ENCODE assay signal across 36 cellular contexts in the genomic region with DNA sequence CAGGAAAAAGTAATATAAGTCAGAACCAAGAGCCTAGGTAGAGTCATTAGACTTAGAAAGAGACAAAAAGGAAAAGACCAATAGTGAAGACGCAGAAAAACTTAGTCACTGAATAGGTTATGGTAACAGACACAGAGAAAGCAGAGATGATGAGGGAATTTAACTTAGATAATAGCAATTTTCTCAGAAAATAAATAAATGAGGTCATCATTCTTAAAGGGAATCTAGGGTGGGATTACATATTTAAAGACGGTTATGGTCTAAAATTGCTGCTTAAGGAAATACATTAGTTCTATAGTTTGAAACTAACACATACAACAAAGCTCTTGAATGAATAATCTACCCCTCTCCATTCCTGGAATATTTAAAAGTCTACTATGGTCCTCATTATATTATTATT.
"Had no signal": no experiment of that assay in that cellular context is flagged by ENCODE, and none has a peak within 500 bp of the region (broad histone marks: within the 10 kb centered on the region; RNA-seq: fewer than 3 reads in every experiment).

No MANE protein-coding gene starts in this region.

- H3K4me3 Mint-ChIP-seq: activated B cell treated with CpG ODN at 0.5 μM for 24 hours; activated CD4-positive, alpha-beta memory T cell treated with anti-CD3 and anti-CD28 coated beads for 36 hours; activated CD4-positive, alpha-beta T cell treated with anti-CD3 and anti-CD28 coated beads, Interleukin-2, amount 10 ng/mL, durations not matched to agents 24 days and 14 days; activated CD8-positive, alpha-beta T cell treated with anti-CD3 and anti-CD28 coated beads for 36 hours; activated naive CD4-positive, alpha-beta T cell treated with anti-CD3 and anti-CD28 coated beads for 36 hours; activated T-cell treated with anti-CD3 and anti-CD28 coated beads, Interleukin-2, amount 50 U/mL, for 4 hours; activated T-cell treated with anti-CD3 and anti-CD28 coated beads, Interleukin-2, amount 50 U/mL, for 72 hours; activated T-helper 1 cell treated with anti-CD3 and anti-CD28 coated beads, Interleukin-12 subunit alpha, Interleukin-12 subunit beta, Interleukin-2, Interleukin-4 antibody, amounts not matched to agents 30 ng/mL and 10 ng/mL and 1 ng/mL, durations not matched to agents 14 hours and 24 hours and 36 hours; activated T-helper 17 cell treated with anti-CD3 and anti-CD28 coated beads, Interleukin-2, amount 50 U/mL, for 72 hours; brain; central memory CD8-positive, alpha-beta T cell; T-helper 1 cell treated with Interleukin-12 subunit alpha and Interleukin-12 subunit beta and Interleukin-4 antibody, amounts not matched to agents 30 μg/mL and 1 μg/mL, for 36 hours; T-helper 2 cell treated with Interferon-gamma antibody and Interleukin-4, amounts not matched to agents 5 μg/mL and 100 μg/mL, for 36 hours had no signal

- DNase-seq: activated B cell treated with CpG ODN at 0.5 μM for 24 hours; activated CD4-positive, alpha-beta memory T cell treated with anti-CD3 and anti-CD28 coated beads for 36 hours; activated CD4-positive, alpha-beta T cell treated with anti-CD3 and anti-CD28 coated beads for 4 hours; activated CD4-positive, alpha-beta T cell treated with anti-CD3 and anti-CD28 coated beads, Interleukin-2, amount 10 ng/mL, durations not matched to agents 24 days and 14 days; activated CD4-positive, alpha-beta T cell treated with anti-CD3 and anti-CD28 coated beads, Interleukin-2, amount 50 U/mL, for 1 hour; activated CD4-positive, alpha-beta T cell treated with anti-CD3 and anti-CD28 coated beads, Interleukin-2, amount 50 U/mL, for 4 hours; activated CD4-positive, CD25-positive, alpha-beta regulatory T cell treated with anti-CD3 and anti-CD28 coated beads, Interleukin-2, amount 50 U/mL, for 72 hours; activated CD8-positive, alpha-beta memory T cell treated with anti-CD3 and anti-CD28 coated beads, Interleukin-2, amount 50 U/mL, for 4 hours; activated CD8-positive, alpha-beta T cell treated with anti-CD3 and anti-CD28 coated beads for 36 hours; activated effector memory CD4-positive, alpha-beta T cell treated with anti-CD3 and anti-CD28 coated beads, Interleukin-2, amount 50 U/mL, for 16 hours; activated gamma-delta T cell treated with Interleukin-2 at 50 U/mL for 16 hours; activated naive CD4-positive, alpha-beta T cell; activated naive CD4-positive, alpha-beta T cell treated with anti-CD3 and anti-CD28 coated beads for 36 hours; activated naive CD4-positive, alpha-beta T cell treated with anti-CD3 and anti-CD28 coated beads, Interleukin-2, amount 50 U/mL, for 16 hours; activated T-cell treated with anti-CD3 and anti-CD28 coated beads for 4 hours; activated T-cell treated with anti-CD3 and anti-CD28 coated beads, Interleukin-2, amount 50 U/mL, for 1 hour; activated T-cell treated with anti-CD3 and anti-CD28 coated beads, Interleukin-2, amount 50 U/mL, for 4 hours; activated T-cell treated with anti-CD3 and anti-CD28 coated beads, Interleukin-2, amount 50 U/mL, for 72 hours; adrenal gland; amniotic stem cell; caudate nucleus; cerebellar nuclear complex; T-helper 1 cell; T-helper 2 cell; T-helper 9 cell had no signal

- H3K9me3 Mint-ChIP-seq: activated B cell treated with CpG ODN at 0.5 μM for 24 hours; activated CD4-positive, alpha-beta memory T cell treated with anti-CD3 and anti-CD28 coated beads for 36 hours; activated CD4-positive, alpha-beta T cell treated with anti-CD3 and anti-CD28 coated beads, Interleukin-2, amount 10 ng/mL, durations not matched to agents 24 days and 14 days; activated T-cell treated with anti-CD3 and anti-CD28 coated beads, Interleukin-2, amount 50 U/mL, for 72 hours; activated T-helper 1 cell treated with anti-CD3 and anti-CD28 coated beads, Interleukin-12 subunit alpha, Interleukin-12 subunit beta, Interleukin-2, Interleukin-4 antibody, amounts not matched to agents 30 ng/mL and 10 ng/mL and 1 ng/mL, durations not matched to agents 14 hours and 24 hours and 36 hours; activated T-helper 17 cell treated with anti-CD3 and anti-CD28 coated beads, Interleukin-2, amount 50 U/mL, for 72 hours; central memory CD8-positive, alpha-beta T cell had no signal

- H3K27ac ChIP-seq: adrenal gland, ascending aorta, cardiac muscle cell, VCaP had no signal

- H3K27me3 Mint-ChIP-seq: activated B cell treated with CpG ODN at 0.5 μM for 24 hours; activated CD4-positive, alpha-beta memory T cell treated with anti-CD3 and anti-CD28 coated beads for 36 hours; activated CD4-positive, alpha-beta T cell treated with anti-CD3 and anti-CD28 coated beads, Interleukin-2, amount 10 ng/mL, durations not matched to agents 24 days and 14 days; activated CD8-positive, alpha-beta T cell treated with anti-CD3 and anti-CD28 coated beads for 36 hours; activated T-helper 17 cell treated with anti-CD3 and anti-CD28 coated beads, Interleukin-2, amount 50 U/mL, for 72 hours; brain; central memory CD8-positive, alpha-beta T cell had no signal

- H3K4me1 ChIP-seq: adrenal gland, ascending aorta had no signal

- H3K9me3 ChIP-seq: adrenal gland, ascending aorta had no signal

- H3K4me3 ChIP-seq: adrenal gland, ascending aorta, cardiac muscle cell had no signal

- ATAC-seq: activated CD8-positive, alpha-beta T cell treated with anti-CD3 and anti-CD28 coated beads for 36 hours; activated T-cell treated with anti-CD3 and anti-CD28 coated beads, Interleukin-2, amount 50 U/mL, for 4 hours; activated T-cell treated with anti-CD3 and anti-CD28 coated beads, Interleukin-2, amount 50 U/mL, for 72 hours; activated T-helper 17 cell treated with anti-CD3 and anti-CD28 coated beads, Interleukin-2, amount 50 U/mL, for 72 hours had no signal

- H3K27ac Mint-ChIP-seq: activated B cell treated with CpG ODN at 0.5 μM for 24 hours; activated CD4-positive, alpha-beta memory T cell treated with anti-CD3 and anti-CD28 coated beads for 36 hours; activated CD4-positive, alpha-beta T cell treated with anti-CD3 and anti-CD28 coated beads, Interleukin-2, amount 10 ng/mL, durations not matched to agents 24 days and 14 days; activated CD8-positive, alpha-beta T cell treated with anti-CD3 and anti-CD28 coated beads for 36 hours; activated naive CD4-positive, alpha-beta T cell treated with anti-CD3 and anti-CD28 coated beads for 36 hours; activated T-cell treated with anti-CD3 and anti-CD28 coated beads, Interleukin-2, amount 50 U/mL, for 72 hours; activated T-helper 1 cell treated with anti-CD3 and anti-CD28 coated beads, Interleukin-12 subunit alpha, Interleukin-12 subunit beta, Interleukin-2, Interleukin-4 antibody, amounts not matched to agents 30 ng/mL and 10 ng/mL and 1 ng/mL, durations not matched to agents 14 hours and 24 hours and 36 hours; activated T-helper 17 cell treated with anti-CD3 and anti-CD28 coated beads, Interleukin-2, amount 50 U/mL, for 72 hours; brain; T-helper 1 cell treated with Interleukin-12 subunit alpha and Interleukin-12 subunit beta and Interleukin-4 antibody, amounts not matched to agents 30 μg/mL and 1 μg/mL, for 36 hours; T-helper 2 cell treated with Interferon-gamma antibody and Interleukin-4, amounts not matched to agents 5 μg/mL and 100 μg/mL, for 36 hours had no signal

- H3K4me1 Mint-ChIP-seq: activated B cell treated with CpG ODN at 0.5 μM for 24 hours; activated T-helper 17 cell treated with anti-CD3 and anti-CD28 coated beads, Interleukin-2, amount 50 U/mL, for 72 hours; brain; central memory CD8-positive, alpha-beta T cell had no signal

- FAIRE-seq: bronchial epithelial cell, TTC549 had no signal
